Comparison of ENCODE assay signal across 1 cellular context in the genomic region with DNA sequence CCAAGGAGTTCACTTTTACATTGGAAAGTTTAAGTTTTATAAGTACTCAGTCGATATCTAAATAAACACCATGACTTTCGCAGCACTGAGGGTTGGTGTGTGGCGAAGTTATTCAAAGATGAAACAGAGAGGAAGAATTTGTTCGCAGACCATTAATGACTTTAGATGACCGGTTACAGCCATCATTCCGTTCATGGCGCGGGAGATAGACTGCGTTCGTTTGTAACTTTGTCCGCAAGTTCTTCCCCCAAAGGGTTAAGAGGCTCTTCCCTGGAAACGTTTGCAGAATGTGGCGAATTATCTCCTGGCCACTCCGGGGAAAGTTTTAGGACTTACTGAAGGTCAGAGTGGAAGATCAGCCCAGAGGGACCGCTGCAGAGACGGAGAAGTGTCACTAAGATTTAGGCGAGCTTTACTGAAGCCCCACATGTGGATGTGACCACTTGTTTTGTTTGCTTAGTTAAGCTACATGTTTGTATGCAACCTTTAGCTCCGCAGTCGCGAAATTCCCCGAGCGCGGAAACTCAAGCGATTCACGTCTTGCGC.
TF ChIP-seq lines count a peak whose summit lies in the region.

No MANE protein-coding gene starts in this region.

TF ChIP-seq in WTC11, 78 proteins besides CTCF, POLR2A, EP300 and RAD21 (continued from another document):
- no peak for TF ChIP-seq CDX4 (CRISPR knock-in tag; IDR thresholded peaks at IDR 0.05; ENCODE audit: borderline replicate concordance)
- no peak for TF ChIP-seq GTF2I (CRISPR knock-in tag; conservative IDR thresholded peaks at IDR 0.05)
- TF ChIP-seq JAZF1 (CRISPR knock-in tag; IDR thresholded peaks at IDR 0.05), result no peak
- TF ChIP-seq ZNF671 (CRISPR knock-in tag; IDR thresholded peaks at IDR 0.05), result no peak
- TF ChIP-seq ZNF138 (CRISPR knock-in tag; conservative IDR thresholded peaks at IDR 0.05), result no peak
- no peak for TF ChIP-seq SMAD4 (CRISPR knock-in tag; IDR thresholded peaks at IDR 0.05)
- no peak for TF ChIP-seq OVOL2 (CRISPR knock-in tag; IDR thresholded peaks at IDR 0.05; ENCODE audit: borderline replicate concordance)
- no peak for TF ChIP-seq ATF3 (CRISPR knock-in tag; conservative IDR thresholded peaks at IDR 0.05)
- TF ChIP-seq, protein P1, sequence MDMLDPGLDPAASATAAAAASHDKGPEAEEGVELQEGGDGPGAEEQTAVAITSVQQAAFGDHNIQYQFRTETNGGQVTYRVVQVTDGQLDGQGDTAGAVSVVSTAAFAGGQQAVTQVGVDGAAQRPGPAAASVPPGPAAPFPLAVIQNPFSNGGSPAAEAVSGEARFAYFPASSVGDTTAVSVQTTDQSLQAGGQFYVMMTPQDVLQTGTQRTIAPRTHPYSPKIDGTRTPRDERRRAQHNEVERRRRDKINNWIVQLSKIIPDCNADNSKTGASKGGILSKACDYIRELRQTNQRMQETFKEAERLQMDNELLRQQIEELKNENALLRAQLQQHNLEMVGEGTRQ (CRISPR knock-in tag; IDR thresholded peaks at IDR 0.05), result no peak
- TF ChIP-seq ELF4 (CRISPR knock-in tag; IDR thresholded peaks at IDR 0.05; ENCODE audit: low read depth), result no peak
- no peak for TF ChIP-seq HMGA2 (CRISPR knock-in tag; IDR thresholded peaks at IDR 0.05)
- TF ChIP-seq SOX15 (CRISPR knock-in tag; IDR thresholded peaks at IDR 0.05), result no peak
- no peak for TF ChIP-seq TCF7 (CRISPR knock-in tag; IDR thresholded peaks at IDR 0.05; ENCODE audit: low read depth)
- TF ChIP-seq NFYB (CRISPR knock-in tag; conservative IDR thresholded peaks at IDR 0.05; ENCODE audit: low read depth), result no peak
